Comparison of ENCODE assay signal across 2 cellular contexts in the genomic region with DNA sequence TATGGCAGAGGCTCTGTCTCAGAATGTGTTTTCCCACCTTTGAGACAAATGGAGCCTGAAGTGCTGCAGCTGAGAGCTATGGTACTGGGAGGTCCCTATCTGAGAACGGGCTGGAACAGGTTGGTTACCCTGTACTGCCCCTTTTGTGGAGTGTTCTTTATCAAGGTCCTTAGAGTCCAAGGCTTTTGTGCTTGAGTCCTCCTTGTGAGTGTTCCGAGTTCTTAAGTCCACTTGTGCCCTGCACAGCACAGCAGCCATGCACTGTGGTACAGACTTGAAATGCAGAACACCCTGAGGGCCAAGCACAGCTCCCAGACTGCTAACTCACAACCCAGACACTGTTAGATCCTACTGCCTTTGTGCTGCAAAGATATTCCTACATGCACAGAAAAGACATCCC.
TF ChIP-seq lines count a peak whose summit lies in the region.

No MANE protein-coding gene starts in this region.

TF ChIP-seq in GM23338, 12 proteins besides CTCF, POLR2A, EP300 and RAD21 (continues in another document):
- TF ChIP-seq, protein P1, sequence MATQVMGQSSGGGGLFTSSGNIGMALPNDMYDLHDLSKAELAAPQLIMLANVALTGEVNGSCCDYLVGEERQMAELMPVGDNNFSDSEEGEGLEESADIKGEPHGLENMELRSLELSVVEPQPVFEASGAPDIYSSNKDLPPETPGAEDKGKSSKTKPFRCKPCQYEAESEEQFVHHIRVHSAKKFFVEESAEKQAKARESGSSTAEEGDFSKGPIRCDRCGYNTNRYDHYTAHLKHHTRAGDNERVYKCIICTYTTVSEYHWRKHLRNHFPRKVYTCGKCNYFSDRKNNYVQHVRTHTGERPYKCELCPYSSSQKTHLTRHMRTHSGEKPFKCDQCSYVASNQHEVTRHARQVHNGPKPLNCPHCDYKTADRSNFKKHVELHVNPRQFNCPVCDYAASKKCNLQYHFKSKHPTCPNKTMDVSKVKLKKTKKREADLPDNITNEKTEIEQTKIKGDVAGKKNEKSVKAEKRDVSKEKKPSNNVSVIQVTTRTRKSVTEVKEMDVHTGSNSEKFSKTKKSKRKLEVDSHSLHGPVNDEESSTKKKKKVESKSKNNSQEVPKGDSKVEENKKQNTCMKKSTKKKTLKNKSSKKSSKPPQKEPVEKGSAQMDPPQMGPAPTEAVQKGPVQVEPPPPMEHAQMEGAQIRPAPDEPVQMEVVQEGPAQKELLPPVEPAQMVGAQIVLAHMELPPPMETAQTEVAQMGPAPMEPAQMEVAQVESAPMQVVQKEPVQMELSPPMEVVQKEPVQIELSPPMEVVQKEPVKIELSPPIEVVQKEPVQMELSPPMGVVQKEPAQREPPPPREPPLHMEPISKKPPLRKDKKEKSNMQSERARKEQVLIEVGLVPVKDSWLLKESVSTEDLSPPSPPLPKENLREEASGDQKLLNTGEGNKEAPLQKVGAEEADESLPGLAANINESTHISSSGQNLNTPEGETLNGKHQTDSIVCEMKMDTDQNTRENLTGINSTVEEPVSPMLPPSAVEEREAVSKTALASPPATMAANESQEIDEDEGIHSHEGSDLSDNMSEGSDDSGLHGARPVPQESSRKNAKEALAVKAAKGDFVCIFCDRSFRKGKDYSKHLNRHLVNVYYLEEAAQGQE (IDR thresholded peaks at IDR 0.05; ENCODE audit: unreplicated experiment) = no peak
- TF ChIP-seq POLR2AphosphoS5 (IDR thresholded peaks at IDR 0.05; ENCODE audit: low read depth) (no peak), ZNF114 (CRISPR knock-in tag; IDR thresholded peaks at IDR 0.05) (no peak), EZH2phosphoT487 (IDR thresholded peaks at IDR 0.05; ENCODE audit: unreplicated experiment) (no peak), ZNF331 (CRISPR knock-in tag; IDR thresholded peaks at IDR 0.05; ENCODE audit: low read depth) (no peak), STAT1 (IDR thresholded peaks at IDR 0.05; ENCODE audit: unreplicated experiment) (no peak), EZH2 (IDR thresholded peaks at IDR 0.05; ENCODE audit: low read depth, unreplicated experiment) (no peak), CREB1 (CRISPR knock-in tag; IDR thresholded peaks at IDR 0.05; ENCODE audit: low read depth) (no peak)
- TF ChIP-seq, protein P2, sequence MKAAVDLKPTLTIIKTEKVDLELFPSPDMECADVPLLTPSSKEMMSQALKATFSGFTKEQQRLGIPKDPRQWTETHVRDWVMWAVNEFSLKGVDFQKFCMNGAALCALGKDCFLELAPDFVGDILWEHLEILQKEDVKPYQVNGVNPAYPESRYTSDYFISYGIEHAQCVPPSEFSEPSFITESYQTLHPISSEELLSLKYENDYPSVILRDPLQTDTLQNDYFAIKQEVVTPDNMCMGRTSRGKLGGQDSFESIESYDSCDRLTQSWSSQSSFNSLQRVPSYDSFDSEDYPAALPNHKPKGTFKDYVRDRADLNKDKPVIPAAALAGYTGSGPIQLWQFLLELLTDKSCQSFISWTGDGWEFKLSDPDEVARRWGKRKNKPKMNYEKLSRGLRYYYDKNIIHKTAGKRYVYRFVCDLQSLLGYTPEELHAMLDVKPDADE (IDR thresholded peaks at IDR 0.05) = no peak
- TF ChIP-seq, protein P3, sequence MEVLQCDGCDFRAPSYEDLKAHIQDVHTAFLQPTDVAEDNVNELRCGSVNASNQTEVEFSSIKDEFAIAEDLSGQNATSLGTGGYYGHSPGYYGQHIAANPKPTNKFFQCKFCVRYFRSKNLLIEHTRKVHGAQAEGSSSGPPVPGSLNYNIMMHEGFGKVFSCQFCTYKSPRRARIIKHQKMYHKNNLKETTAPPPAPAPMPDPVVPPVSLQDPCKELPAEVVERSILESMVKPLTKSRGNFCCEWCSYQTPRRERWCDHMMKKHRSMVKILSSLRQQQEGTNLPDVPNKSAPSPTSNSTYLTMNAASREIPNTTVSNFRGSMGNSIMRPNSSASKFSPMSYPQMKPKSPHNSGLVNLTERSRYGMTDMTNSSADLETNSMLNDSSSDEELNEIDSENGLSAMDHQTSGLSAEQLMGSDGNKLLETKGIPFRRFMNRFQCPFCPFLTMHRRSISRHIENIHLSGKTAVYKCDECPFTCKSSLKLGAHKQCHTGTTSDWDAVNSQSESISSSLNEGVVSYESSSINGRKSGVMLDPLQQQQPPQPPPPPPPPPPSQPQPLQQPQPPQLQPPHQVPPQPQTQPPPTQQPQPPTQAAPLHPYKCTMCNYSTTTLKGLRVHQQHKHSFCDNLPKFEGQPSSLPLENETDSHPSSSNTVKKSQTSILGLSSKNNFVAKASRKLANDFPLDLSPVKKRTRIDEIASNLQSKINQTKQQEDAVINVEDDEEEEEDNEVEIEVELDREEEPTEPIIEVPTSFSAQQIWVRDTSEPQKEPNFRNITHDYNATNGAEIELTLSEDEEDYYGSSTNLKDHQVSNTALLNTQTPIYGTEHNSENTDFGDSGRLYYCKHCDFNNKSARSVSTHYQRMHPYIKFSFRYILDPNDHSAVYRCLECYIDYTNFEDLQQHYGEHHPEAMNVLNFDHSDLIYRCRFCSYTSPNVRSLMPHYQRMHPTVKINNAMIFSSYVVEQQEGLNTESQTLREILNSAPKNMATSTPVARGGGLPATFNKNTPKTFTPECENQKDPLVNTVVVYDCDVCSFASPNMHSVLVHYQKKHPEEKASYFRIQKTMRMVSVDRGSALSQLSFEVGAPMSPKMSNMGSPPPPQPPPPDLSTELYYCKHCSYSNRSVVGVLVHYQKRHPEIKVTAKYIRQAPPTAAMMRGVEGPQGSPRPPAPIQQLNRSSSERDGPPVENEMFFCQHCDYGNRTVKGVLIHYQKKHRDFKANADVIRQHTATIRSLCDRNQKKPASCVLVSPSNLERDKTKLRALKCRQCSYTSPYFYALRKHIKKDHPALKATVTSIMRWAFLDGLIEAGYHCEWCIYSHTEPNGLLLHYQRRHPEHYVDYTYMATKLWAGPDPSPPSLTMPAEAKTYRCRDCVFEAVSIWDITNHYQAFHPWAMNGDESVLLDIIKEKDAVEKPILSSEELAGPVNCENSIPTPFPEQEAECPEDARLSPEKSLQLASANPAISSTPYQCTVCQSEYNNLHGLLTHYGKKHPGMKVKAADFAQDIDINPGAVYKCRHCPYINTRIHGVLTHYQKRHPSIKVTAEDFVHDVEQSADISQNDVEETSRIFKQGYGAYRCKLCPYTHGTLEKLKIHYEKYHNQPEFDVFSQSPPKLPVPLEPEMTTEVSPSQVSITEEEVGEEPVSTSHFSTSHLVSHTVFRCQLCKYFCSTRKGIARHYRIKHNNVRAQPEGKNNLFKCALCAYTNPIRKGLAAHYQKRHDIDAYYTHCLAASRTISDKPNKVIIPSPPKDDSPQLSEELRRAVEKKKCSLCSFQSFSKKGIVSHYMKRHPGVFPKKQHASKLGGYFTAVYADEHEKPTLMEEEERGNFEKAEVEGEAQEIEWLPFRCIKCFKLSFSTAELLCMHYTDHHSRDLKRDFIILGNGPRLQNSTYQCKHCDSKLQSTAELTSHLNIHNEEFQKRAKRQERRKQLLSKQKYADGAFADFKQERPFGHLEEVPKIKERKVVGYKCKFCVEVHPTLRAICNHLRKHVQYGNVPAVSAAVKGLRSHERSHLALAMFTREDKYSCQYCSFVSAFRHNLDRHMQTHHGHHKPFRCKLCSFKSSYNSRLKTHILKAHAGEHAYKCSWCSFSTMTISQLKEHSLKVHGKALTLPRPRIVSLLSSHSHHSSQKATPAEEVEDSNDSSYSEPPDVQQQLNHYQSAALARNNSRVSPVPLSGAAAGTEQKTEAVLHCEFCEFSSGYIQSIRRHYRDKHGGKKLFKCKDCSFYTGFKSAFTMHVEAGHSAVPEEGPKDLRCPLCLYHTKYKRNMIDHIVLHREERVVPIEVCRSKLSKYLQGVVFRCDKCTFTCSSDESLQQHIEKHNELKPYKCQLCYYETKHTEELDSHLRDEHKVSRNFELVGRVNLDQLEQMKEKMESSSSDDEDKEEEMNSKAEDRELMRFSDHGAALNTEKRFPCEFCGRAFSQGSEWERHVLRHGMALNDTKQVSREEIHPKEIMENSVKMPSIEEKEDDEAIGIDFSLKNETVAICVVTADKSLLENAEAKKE (CRISPR knock-in tag; IDR thresholded peaks at IDR 0.05) = no peak

TF ChIP-seq in H1, 55 proteins besides CTCF, POLR2A, EP300 and RAD21:
- TF ChIP-seq CBX8 (IDR thresholded peaks at IDR 0.05; ENCODE audit: borderline replicate concordance, low read depth, low read length) (no peak), CBX5 (IDR thresholded peaks at IDR 0.05; ENCODE audit: low read depth, low read length) (no peak), SP4 (IDR thresholded peaks at IDR 0.05; ENCODE audit: low read length) (no peak), SIX5 (IDR thresholded peaks at IDR 0.05; ENCODE audit: low read depth, low read length) (no peak), BACH1 (IDR thresholded peaks at IDR 0.05; ENCODE audit: low read length) (no peak), POLR2AphosphoS5 (IDR thresholded peaks at IDR 0.05; ENCODE audit: low read depth, low read length) (no peak)
